Comparison of ENCODE assay signal across 18 cellular contexts in the genomic region with DNA sequence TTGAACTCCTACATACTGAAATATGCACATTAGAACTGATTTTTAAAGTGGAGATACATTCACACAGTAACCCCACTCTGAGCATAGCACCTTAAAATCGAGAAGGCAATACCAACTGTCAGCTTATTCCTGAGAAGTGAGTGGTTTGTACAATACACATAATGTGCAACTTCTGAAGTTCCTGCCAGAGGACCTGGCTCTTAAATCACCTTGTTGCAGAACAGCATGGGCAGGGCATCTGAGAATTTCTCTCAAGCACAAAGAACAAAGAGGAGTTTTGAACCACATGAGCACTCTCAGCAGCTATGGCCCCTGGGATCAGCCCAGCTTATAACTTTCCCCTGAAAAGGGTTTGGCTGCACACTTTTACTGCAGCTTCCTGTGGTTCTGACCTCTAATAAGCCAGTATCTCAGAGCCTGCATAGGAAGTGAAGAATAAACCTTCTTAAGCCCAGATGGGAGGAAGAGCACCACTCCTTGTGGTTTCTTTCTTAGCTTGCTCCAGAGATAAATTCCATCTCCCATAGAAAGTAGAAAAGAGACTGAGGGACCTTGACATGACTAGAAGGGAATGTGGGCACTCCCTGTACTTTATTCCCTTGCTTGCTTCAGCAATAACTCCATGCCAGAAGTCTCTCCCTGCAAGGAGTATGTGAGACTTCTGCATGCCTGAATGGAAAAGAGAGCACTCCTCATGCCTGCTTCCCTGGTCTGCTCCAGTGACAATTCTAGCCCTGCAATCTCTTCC.
DNase-seq lines count a peak whose midpoint lies in the region; ATAC-seq, FAIRE-seq and TF ChIP-seq lines count a peak whose summit lies in the region.
"Had no signal": no experiment of that assay in that cellular context is flagged by ENCODE, and none has a peak within 500 bp of the region (broad histone marks: within the 10 kb centered on the region; RNA-seq: fewer than 3 reads in every experiment).

No MANE protein-coding gene starts in this region.

- no peak overlapping the region for H3K4me3 Mint-ChIP-seq in nephron
- H3K4me3 Mint-ChIP-seq: CD8-positive, alpha-beta memory T cell; H9 had no signal

- intact Hi-C loops in Right ventricle myocardium superior (cut with DNase I) = no loop called here

- TF ChIP-seq CTCF in nephron (IDR thresholded peaks at IDR 0.05; ENCODE audit: unreplicated experiment in 3 of 3) = no peak

- no peak for FAIRE-seq in GM12891 (lab: Jason Lieb, UNC)
- FAIRE-seq: GM19239 had no signal

- TF ChIP-seq POLR2A in GM12891 (IDR thresholded peaks at IDR 0.05; ENCODE audit: low read depth, low read length) = no peak

- peak overlapping the region in 2 of 3 experiments; percentile 49 to 54 for H3K27ac Mint-ChIP-seq in nephron
- H3K27ac Mint-ChIP-seq: CD8-positive, alpha-beta memory T cell had no signal

- peaks cover 7% of the 10 kb centered on the region for H3K9me3 Mint-ChIP-seq in nephron

- DNase-seq in GM04504 (ENCODE audit: low read depth) (peak; percentile 41), amniotic epithelial cell (ENCODE audit: low read depth) (peak; percentile 6), medulla oblongata (ENCODE audit: extremely low spot score) (no peak), GM12891 (ENCODE audit: insufficient read length, low spot score) (no peak), inferior parietal cortex (ENCODE audit: extremely low spot score) (no peak), Right ventricle myocardium superior (no peak)
- DNase-seq: CD8-positive, alpha-beta memory T cell; DND-41; GF-D8; H9; KBM-7; NCI-H1092; NCI-H146; NCI-H2081 treated with DMSO at 0.1 percent for 48 hours; NCI-H510A treated with DMSO at 0.1 percent for 48 hours; PC-3 had no signal

- ATAC-seq in Right ventricle myocardium superior (ENCODE audit: poor library complexity) = no peak
- ATAC-seq: PC-3 had no signal

- H3K4me1 Mint-ChIP-seq in nephron = peaks cover 17% of the 10 kb centered on the region
- H3K4me1 Mint-ChIP-seq: CD8-positive, alpha-beta memory T cell; H9 had no signal

- H3K27me3 Mint-ChIP-seq in nephron (ENCODE audit: low read depth) = peaks cover 5% of the 10 kb centered on the region
- H3K27me3 Mint-ChIP-seq: CD8-positive, alpha-beta memory T cell had no signal

- no peaks in the 10 kb centered on the region for H3K36me3 Mint-ChIP-seq in nephron (ENCODE audit: low read depth)
- H3K36me3 Mint-ChIP-seq: CD8-positive, alpha-beta memory T cell had no signal

TF ChIP-seq in GM12891, 5 proteins besides CTCF, POLR2A, EP300 and RAD21:
- TF ChIP-seq PAX5 (IDR thresholded peaks at IDR 0.05; ENCODE audit: insufficient read depth, low read length, severe bottlenecking) = no peak
- no peak for TF ChIP-seq SPI1 (IDR thresholded peaks at IDR 0.05; ENCODE audit: low read depth, low read length)
- TF ChIP-seq POLR2AphosphoS5 (IDR thresholded peaks at IDR 0.05; ENCODE audit: low read depth, low read length) = no peak
- no peak for TF ChIP-seq POU2F2 (IDR thresholded peaks at IDR 0.05; ENCODE audit: low read depth, low read length)
- no peak for TF ChIP-seq TAF1 (IDR thresholded peaks at IDR 0.05; ENCODE audit: low read depth, low read length)

Comparison
In these comparisons a context has a peak if more than half of its experiments do, and no peak if none do; other contexts are left out.
1. DNase-seq: peak in GM04504 (single experiment) and amniotic epithelial cell (single experiment); none in medulla oblongata (single experiment), GM12891 (single experiment), inferior parietal cortex (single experiment) and Right ventricle myocardium superior (single experiment).